Comparison of ENCODE assay signal across 17 cellular contexts in genomic region chr13:32938907-32939306, GRCh38.
DNase-seq lines count a peak whose midpoint lies in the region; ATAC-seq and TF ChIP-seq lines count a peak whose summit lies in the region.
"Had no signal": no experiment of that assay in that cellular context is flagged by ENCODE, and none has a peak within 500 bp of the region (broad histone marks: within the 10 kb centered on the region; RNA-seq: fewer than 3 reads in every experiment).

No MANE protein-coding gene starts in this region.

- no peak for TF ChIP-seq CTCF in NB4 (IDR thresholded peaks at IDR 0.05; ENCODE audit: low read depth, low read length)
- TF ChIP-seq CTCF in epithelial cell of proximal tubule (conservative IDR thresholded peaks at IDR 0.05; ENCODE audit: low read depth, low read length) = no peak

- no peak for TF ChIP-seq POLR2A in NB4 (IDR thresholded peaks at IDR 0.05; ENCODE audit: extremely low read depth, insufficient read length)

- peak; percentile 62 for DNase-seq in Daoy (ENCODE audit: low read depth)
- DNase-seq in NB4 (ENCODE audit: low read depth) = peak; percentile 6
- DNase-seq in epithelial cell of proximal tubule (ENCODE audit: low read depth) = peak; percentile 44
- DNase-seq in non-pigmented ciliary epithelial cell (ENCODE audit: low read depth) = peak; percentile 10
- no peak for DNase-seq in dedifferentiated amniotic fluid mesenchymal stem cell (ENCODE audit: extremely low spot score)
- DNase-seq in left lobe of liver (ENCODE audit: low spot score) = no peak
- no peak for DNase-seq in NCI-H2029 treated with DMSO at 0.1 percent for 48 hours (lab: John Stamatoyannopoulos, UW)
- DNase-seq: activated CD4-positive, alpha-beta T cell treated with anti-CD3 and anti-CD28 coated beads, Interleukin-2, amount 50 U/mL, for 4 hours; activated T-cell treated with anti-CD3 and anti-CD28 coated beads, Interleukin-2, amount 50 U/mL, for 72 hours; effector CD4-positive, alpha-beta T cell; NCI-H226; RPMI8226; stimulated activated CD4-positive, alpha-beta T cell treated with anti-CD3 and anti-CD28 coated beads, Interleukin-4, amount 100 ng/mL, for 4 hours; stimulated activated CD8-positive, alpha-beta memory T cell treated with anti-CD3 and anti-CD28 coated beads, Interleukin-4, amount 100 ng/mL, for 48 hours had no signal

- no peak overlapping the region for H3K4me3 ChIP-seq in NB4 (ENCODE audit: low read depth, low read length)
- H3K4me3 ChIP-seq in epithelial cell of proximal tubule (ENCODE audit: low read depth, low read length) = no peak overlapping the region
- H3K4me3 ChIP-seq: HAP-1, smooth muscle cell had no signal

- ATAC-seq in left lobe of liver = no peak
- no peak for ATAC-seq in GM18868 (IDR thresholded peaks at IDR 0.05; ENCODE audit: unreplicated experiment)
- ATAC-seq: activated T-cell treated with anti-CD3 and anti-CD28 coated beads, Interleukin-2, amount 50 U/mL, for 72 hours had no signal

Comparison
In these comparisons a context has a peak if more than half of its experiments do, and no peak if none do; other contexts are left out.
1. DNase-seq: peak in Daoy (single experiment), NB4 (single experiment), epithelial cell of proximal tubule (single experiment) and non-pigmented ciliary epithelial cell (single experiment); none in dedifferentiated amniotic fluid mesenchymal stem cell (single experiment), left lobe of liver (single experiment) and NCI-H2029 treated with DMSO at 0.1 percent for 48 hours (single experiment).